In the genomic region with DNA sequence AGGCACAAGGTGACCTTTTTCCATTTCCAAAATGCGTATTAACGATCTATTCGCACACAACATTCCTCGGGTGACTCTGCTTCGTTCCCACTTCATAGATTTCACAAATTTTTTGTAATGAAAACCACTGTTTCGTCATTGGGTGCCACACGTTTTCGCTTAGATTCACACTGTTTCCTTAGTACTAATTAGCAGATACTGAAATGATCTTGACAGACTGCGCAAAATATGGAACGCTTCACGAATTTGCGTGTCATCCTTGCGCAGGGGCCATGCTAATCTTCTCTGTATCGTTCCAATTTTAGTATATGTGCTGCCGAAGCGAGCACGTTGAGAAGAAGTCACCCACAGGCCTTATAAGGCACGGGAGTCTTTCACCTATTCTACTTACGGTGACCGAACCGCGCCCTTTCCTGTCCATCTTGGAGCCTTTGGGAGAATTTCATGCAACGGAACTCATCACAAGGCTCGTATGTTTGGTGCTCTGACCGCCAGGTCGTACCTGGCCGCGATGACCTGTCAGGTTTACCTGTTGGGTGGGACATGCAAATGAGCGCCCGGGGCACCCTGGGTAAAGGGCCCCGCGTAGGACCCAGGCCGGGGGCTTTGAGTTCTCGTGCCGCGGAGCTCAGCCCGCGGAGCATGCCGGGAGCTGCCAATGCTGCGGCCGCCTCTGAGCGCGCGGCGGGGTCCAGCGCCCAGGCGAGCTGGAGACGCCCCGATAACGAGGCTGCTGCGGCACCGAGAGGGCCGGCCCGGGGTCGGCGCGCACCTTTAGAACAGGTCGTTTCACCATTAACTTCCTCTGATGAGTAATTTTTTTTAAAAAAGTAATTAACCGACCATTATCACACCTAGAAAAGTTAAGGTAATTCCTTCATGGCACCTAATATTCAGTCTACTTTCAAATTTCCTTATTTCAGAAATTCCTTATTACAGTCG, we compare ENCODE assay signal across 1 cellular context.
TF ChIP-seq lines count a peak whose summit lies in the region.

A gene (minus strand): TSS at position 329 of the 942 bp plus-strand sequence.

TF ChIP-seq in IMR-90, 13 proteins besides CTCF, POLR2A, EP300 and RAD21:
- TF ChIP-seq MAFK (IDR thresholded peaks at IDR 0.05; ENCODE audit: low read depth, low read length) (no peak), CEBPB (IDR thresholded peaks at IDR 0.05; ENCODE audit: low read depth, low read length) (0 out of 2 replicates have a peak, but pooled peaks have one; percentile 2), NFE2L2 (IDR thresholded peaks at IDR 0.05; ENCODE audit: low read depth, low read length) (no peak), FOS (IDR thresholded peaks at IDR 0.05; ENCODE audit: low read depth, low read length) (no peak), RCOR1 (IDR thresholded peaks at IDR 0.05; ENCODE audit: insufficient replicate concordance, low read length) (no peak), MAZ (IDR thresholded peaks at IDR 0.05; ENCODE audit: borderline replicate concordance, low read depth, low read length) (0 out of 2 replicates have a peak, but pooled peaks have one; percentile 35), BHLHE40 (IDR thresholded peaks at IDR 0.05; ENCODE audit: low read depth, low read length) (peak; percentile 76; the same call in 1 of the 2 replicates), SMC3 (IDR thresholded peaks at IDR 0.05; ENCODE audit: low read depth, low read length) (no peak), MXI1 (IDR thresholded peaks at IDR 0.05; ENCODE audit: borderline replicate concordance, low read depth, low read length) (0 out of 2 replicates have a peak, but pooled peaks have one; percentile 15), RFX5 (IDR thresholded peaks at IDR 0.05; ENCODE audit: low read depth, low read length) (no peak), CHD1 (IDR thresholded peaks at IDR 0.05; ENCODE audit: low read depth, low read length) (no peak)
- TF ChIP-seq, protein P1, sequence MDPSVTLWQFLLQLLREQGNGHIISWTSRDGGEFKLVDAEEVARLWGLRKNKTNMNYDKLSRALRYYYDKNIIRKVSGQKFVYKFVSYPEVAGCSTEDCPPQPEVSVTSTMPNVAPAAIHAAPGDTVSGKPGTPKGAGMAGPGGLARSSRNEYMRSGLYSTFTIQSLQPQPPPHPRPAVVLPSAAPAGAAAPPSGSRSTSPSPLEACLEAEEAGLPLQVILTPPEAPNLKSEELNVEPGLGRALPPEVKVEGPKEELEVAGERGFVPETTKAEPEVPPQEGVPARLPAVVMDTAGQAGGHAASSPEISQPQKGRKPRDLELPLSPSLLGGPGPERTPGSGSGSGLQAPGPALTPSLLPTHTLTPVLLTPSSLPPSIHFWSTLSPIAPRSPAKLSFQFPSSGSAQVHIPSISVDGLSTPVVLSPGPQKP (IDR thresholded peaks at IDR 0.05; ENCODE audit: borderline replicate concordance, low read depth, low read length) = no peak
- TF ChIP-seq, protein P2, sequence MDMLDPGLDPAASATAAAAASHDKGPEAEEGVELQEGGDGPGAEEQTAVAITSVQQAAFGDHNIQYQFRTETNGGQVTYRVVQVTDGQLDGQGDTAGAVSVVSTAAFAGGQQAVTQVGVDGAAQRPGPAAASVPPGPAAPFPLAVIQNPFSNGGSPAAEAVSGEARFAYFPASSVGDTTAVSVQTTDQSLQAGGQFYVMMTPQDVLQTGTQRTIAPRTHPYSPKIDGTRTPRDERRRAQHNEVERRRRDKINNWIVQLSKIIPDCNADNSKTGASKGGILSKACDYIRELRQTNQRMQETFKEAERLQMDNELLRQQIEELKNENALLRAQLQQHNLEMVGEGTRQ (IDR thresholded peaks at IDR 0.05; ENCODE audit: low read depth, low read length) = no peak
